13 cellular contexts compared by ENCODE assay signal in genomic region chr15:58454950-58455401, GRCh38. TPM values are rescaled to one million over a fixed set of nuclear protein-coding genes. Genes with fewer than 3 reads are reported as not detected.
DNase-seq lines count a peak whose midpoint lies in the region; ATAC-seq lines count a peak whose summit lies in the region.
"Had no signal": no experiment of that assay in that cellular context is flagged by ENCODE, and none has a peak within 500 bp of the region (broad histone marks: within the 10 kb centered on the region; RNA-seq: fewer than 3 reads in every experiment).

No MANE protein-coding gene starts in this region.

- ATAC-seq in activated naive CD8-positive, alpha-beta T cell treated with anti-CD3 and anti-CD28 coated beads, Interleukin-2, amount 10 ng/mL, durations not matched to agents 7 days and 5 days (ENCODE audit: low read depth) = no peak
- no peak for ATAC-seq in HG02870 (IDR thresholded peaks at IDR 0.05; ENCODE audit: unreplicated experiment)
- ATAC-seq: heart right ventricle, left cardiac atrium had no signal

- H3K36me3 Mint-ChIP-seq in activated naive CD8-positive, alpha-beta T cell treated with anti-CD3 and anti-CD28 coated beads, Interleukin-2, amount 10 ng/mL, durations not matched to agents 7 days and 5 days = peaks cover 13% of the 10 kb centered on the region

- no peaks in the 10 kb centered on the region for H3K27me3 Mint-ChIP-seq in activated naive CD8-positive, alpha-beta T cell treated with anti-CD3 and anti-CD28 coated beads, Interleukin-2, amount 10 ng/mL, durations not matched to agents 7 days and 5 days

- in situ Hi-C loops in G401 (cut with HindIII; ENCODE audit: low sequenced_read_pairs) = no loop called here

- DNase-seq in NCI-H1694 treated with DMSO at 0.1 percent for 48 hours (lab: John Stamatoyannopoulos, UW) (peak; percentile 8), NCI-H1694 (lab: John Stamatoyannopoulos, UW) (no peak), G401 (ENCODE audit: low spot score) (peak; percentile 30), NCI-H2227 (lab: John Stamatoyannopoulos, UW; ENCODE audit: unreplicated experiment) (peak; percentile 38), NCI-H1930 (lab: John Stamatoyannopoulos, UW) (no peak), hepatic stellate cell (ENCODE audit: low spot score) (no peak)
- no peak for DNase-seq in activated naive CD8-positive, alpha-beta T cell treated with anti-CD3 and anti-CD28 coated beads, Interleukin-2, amount 10 ng/mL, durations not matched to agents 7 days and 5 days
- DNase-seq: amniotic stem cell, heart right ventricle, left cardiac atrium, testis had no signal

- H3K9me3 Mint-ChIP-seq in activated naive CD8-positive, alpha-beta T cell treated with anti-CD3 and anti-CD28 coated beads, Interleukin-2, amount 10 ng/mL, durations not matched to agents 7 days and 5 days = no peaks in the 10 kb centered on the region

- peaks cover 44% of the 10 kb centered on the region for H3K4me1 Mint-ChIP-seq in activated naive CD8-positive, alpha-beta T cell treated with anti-CD3 and anti-CD28 coated beads, Interleukin-2, amount 10 ng/mL, durations not matched to agents 7 days and 5 days

- H3K4me3 Mint-ChIP-seq in activated naive CD8-positive, alpha-beta T cell treated with anti-CD3 and anti-CD28 coated beads, Interleukin-2, amount 10 ng/mL, durations not matched to agents 7 days and 5 days = no peak overlapping the region

- peak overlapping the region; percentile 71 for H3K27ac Mint-ChIP-seq in activated naive CD8-positive, alpha-beta T cell treated with anti-CD3 and anti-CD28 coated beads, Interleukin-2, amount 10 ng/mL, durations not matched to agents 7 days and 5 days

- POLR2A ChIA-PET in activated naive CD8-positive, alpha-beta T cell treated with anti-CD3 and anti-CD28 coated beads, Interleukin-2, amount 10 ng/mL, durations not matched to agents 7 days and 5 days (lab: Charles Lee) = interaction anchor here (0.7 to 1.4 kb wide), 2 partner anchors 10 to 62 kb away, joined by 3 to 5 read pairs; no protein-coding TSS in a partner anchor

RNA-seq across cellular contexts. Expression of gene LIPC, which starts 23.2 kb away (rescaled TPM):
- not detected in 2 replicates for total RNA-seq in G401 (2014; rRNA removed; shearing (Covaris generic))
- total RNA-seq in activated naive CD8-positive, alpha-beta T cell treated with anti-CD3 and anti-CD28 coated beads, Interleukin-2, amount 10 ng/mL, durations not matched to agents 7 days and 5 days = 1 to 10 TPM; 7.4 to 9.0 TPM
- total RNA-seq: cerebellum had no signal

Comparison
In these comparisons a context has a peak if more than half of its experiments do, and no peak if none do; other contexts are left out.
1. DNase-seq: peak in NCI-H1694 treated with DMSO at 0.1 percent for 48 hours (single experiment), G401 (single experiment) and NCI-H2227 (single experiment); none in NCI-H1694 (single experiment), activated naive CD8-positive, alpha-beta T cell treated with anti-CD3 and anti-CD28 coated beads, Interleukin-2, amount 10 ng/mL, durations not matched to agents 7 days and 5 days (single experiment), NCI-H1930 (0 of 2) and hepatic stellate cell (single experiment).